Comparison of ENCODE assay signal across 25 cellular contexts in the genomic region with DNA sequence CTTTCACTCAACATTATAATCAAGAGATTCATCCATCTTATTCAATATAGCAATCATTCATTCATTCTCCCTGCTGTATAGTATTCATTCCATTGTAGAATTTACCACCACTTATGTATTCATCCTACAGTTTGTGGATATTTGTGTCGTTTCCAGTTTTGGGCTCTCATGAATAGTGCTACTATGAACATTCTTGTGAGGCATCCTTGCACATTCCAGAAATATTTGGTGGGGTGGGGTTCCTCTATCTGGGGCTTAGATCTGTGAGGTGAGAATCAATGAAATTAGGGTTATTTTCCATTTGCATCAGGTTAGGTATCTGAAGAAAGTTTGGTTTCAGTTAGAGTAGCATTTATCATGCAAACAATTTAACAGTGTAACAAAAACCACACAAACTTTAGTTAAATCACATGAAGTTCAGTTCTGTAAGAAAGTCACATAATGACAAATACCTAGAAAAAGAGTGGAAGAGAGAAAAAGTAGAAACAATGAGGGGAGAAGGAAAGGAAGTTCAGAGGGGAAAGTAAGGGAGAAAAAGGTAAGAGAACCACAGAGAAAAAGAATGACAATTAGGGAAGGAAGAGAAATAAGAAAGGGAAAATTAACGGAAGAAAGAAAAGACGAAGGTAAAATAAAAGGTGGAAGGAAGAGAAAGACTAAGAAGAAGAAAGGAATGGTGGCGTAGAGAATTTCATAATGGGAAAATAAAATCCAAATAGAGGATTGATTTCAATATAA.
"Had no signal": no experiment of that assay in that cellular context is flagged by ENCODE, and none has a peak within 500 bp of the region (broad histone marks: within the 10 kb centered on the region; RNA-seq: fewer than 3 reads in every experiment).

No MANE protein-coding gene starts in this region.

- H3K9me3 ChIP-seq: MG63, SJSA1 had no signal

- DNase-seq: activated CD4-positive, alpha-beta T cell treated with anti-CD3 and anti-CD28 coated beads for 4 hours; activated CD8-positive, alpha-beta memory T cell treated with anti-CD3 and anti-CD28 coated beads, Interleukin-2, amount 50 U/mL, for 4 hours; activated CD8-positive, alpha-beta T cell treated with anti-CD3 and anti-CD28 coated beads for 36 hours; activated gamma-delta T cell treated with Interleukin-2 at 50 U/mL for 16 hours; activated naive CD4-positive, alpha-beta T cell treated with anti-CD3 and anti-CD28 coated beads, Interleukin-2, amount 10 ng/mL, durations not matched to agents 7 days and 5 days; activated naive CD8-positive, alpha-beta T cell treated with anti-CD3 and anti-CD28 coated beads for 36 hours; activated T-cell treated with anti-CD3 and anti-CD28 coated beads, Interleukin-2, amount 50 U/mL, for 72 hours; cerebellar nuclear complex; MG63; MV-4-11; NCI-H1092 treated with DMSO at 0.1 percent for 48 hours; NCI-H1417 treated with DMSO at 0.1 percent for 48 hours; NCI-H1694; NCI-H2029; NCI-H2107; NCI-H345; NCI-H510A; NCI-H69; NK-92 treated with Interleukin-12 subunit alpha and Interleukin-12 subunit beta, amount 100 ng/mL, for 24 hours; OCI-M1; SHP77 had no signal

- H3K36me3 ChIP-seq: MG63, SJSA1 had no signal

- FAIRE-seq: RCC 7860 had no signal

- ATAC-seq: activated CD4-positive, CD25-positive, alpha-beta regulatory T cell treated with anti-CD3 and anti-CD28 coated beads, Interleukin-2, amount 50 U/mL, for 24 hours; activated CD8-positive, alpha-beta T cell treated with anti-CD3 and anti-CD28 coated beads for 36 hours; activated T-cell treated with anti-CD3 and anti-CD28 coated beads, Interleukin-2, amount 50 U/mL, for 72 hours; SK-N-SH treated with all-trans-retinoic acid at 6 μM for 48 hours had no signal

- H3K4me3 ChIP-seq: MG63, SJSA1 had no signal

- H3K27ac ChIP-seq: SJSA1 had no signal

- H3K27me3 ChIP-seq: MG63, SJSA1 had no signal
